In genomic region chr19:453606-454005, GRCh38 we compare ENCODE assay signal across 1 cellular context.
TF ChIP-seq lines count a peak whose summit lies in the region.

No MANE protein-coding gene starts in this region.

TF ChIP-seq in H1, 55 proteins besides CTCF, POLR2A, EP300 and RAD21:
- TF ChIP-seq CHD1 (IDR thresholded peaks at IDR 0.05; ENCODE audit: low read depth, low read length) (no peak), NANOG (IDR thresholded peaks at IDR 0.05; ENCODE audit: insufficient read depth, low read depth, low read length, poor library complexity, severe bottlenecking) (no peak), EGR1 (IDR thresholded peaks at IDR 0.05; ENCODE audit: borderline replicate concordance, low read depth, low read length) (no peak), SIX5 (IDR thresholded peaks at IDR 0.05; ENCODE audit: low read depth, low read length) (no peak), MAFK (IDR thresholded peaks at IDR 0.05; ENCODE audit: low read depth, low read length) (no peak), RXRA (IDR thresholded peaks at IDR 0.05; ENCODE audit: insufficient read depth, low read depth, low read length) (no peak), RBBP5 (IDR thresholded peaks at IDR 0.05; ENCODE audit: borderline replicate concordance, low read depth, low read length) (no peak), RFX5 (IDR thresholded peaks at IDR 0.05; ENCODE audit: borderline replicate concordance, low read depth, low read length) (no peak), KDM1A (IDR thresholded peaks at IDR 0.05; ENCODE audit: borderline replicate concordance, low read length) (no peak), TBP (IDR thresholded peaks at IDR 0.05; ENCODE audit: low read depth, low read length) (no peak), FOSL1 (IDR thresholded peaks at IDR 0.05; ENCODE audit: insufficient read depth, low read depth, low read length) (no peak), ASH2L (IDR thresholded peaks at IDR 0.05; ENCODE audit: low read length) (no peak)
- TF ChIP-seq, protein P1, sequence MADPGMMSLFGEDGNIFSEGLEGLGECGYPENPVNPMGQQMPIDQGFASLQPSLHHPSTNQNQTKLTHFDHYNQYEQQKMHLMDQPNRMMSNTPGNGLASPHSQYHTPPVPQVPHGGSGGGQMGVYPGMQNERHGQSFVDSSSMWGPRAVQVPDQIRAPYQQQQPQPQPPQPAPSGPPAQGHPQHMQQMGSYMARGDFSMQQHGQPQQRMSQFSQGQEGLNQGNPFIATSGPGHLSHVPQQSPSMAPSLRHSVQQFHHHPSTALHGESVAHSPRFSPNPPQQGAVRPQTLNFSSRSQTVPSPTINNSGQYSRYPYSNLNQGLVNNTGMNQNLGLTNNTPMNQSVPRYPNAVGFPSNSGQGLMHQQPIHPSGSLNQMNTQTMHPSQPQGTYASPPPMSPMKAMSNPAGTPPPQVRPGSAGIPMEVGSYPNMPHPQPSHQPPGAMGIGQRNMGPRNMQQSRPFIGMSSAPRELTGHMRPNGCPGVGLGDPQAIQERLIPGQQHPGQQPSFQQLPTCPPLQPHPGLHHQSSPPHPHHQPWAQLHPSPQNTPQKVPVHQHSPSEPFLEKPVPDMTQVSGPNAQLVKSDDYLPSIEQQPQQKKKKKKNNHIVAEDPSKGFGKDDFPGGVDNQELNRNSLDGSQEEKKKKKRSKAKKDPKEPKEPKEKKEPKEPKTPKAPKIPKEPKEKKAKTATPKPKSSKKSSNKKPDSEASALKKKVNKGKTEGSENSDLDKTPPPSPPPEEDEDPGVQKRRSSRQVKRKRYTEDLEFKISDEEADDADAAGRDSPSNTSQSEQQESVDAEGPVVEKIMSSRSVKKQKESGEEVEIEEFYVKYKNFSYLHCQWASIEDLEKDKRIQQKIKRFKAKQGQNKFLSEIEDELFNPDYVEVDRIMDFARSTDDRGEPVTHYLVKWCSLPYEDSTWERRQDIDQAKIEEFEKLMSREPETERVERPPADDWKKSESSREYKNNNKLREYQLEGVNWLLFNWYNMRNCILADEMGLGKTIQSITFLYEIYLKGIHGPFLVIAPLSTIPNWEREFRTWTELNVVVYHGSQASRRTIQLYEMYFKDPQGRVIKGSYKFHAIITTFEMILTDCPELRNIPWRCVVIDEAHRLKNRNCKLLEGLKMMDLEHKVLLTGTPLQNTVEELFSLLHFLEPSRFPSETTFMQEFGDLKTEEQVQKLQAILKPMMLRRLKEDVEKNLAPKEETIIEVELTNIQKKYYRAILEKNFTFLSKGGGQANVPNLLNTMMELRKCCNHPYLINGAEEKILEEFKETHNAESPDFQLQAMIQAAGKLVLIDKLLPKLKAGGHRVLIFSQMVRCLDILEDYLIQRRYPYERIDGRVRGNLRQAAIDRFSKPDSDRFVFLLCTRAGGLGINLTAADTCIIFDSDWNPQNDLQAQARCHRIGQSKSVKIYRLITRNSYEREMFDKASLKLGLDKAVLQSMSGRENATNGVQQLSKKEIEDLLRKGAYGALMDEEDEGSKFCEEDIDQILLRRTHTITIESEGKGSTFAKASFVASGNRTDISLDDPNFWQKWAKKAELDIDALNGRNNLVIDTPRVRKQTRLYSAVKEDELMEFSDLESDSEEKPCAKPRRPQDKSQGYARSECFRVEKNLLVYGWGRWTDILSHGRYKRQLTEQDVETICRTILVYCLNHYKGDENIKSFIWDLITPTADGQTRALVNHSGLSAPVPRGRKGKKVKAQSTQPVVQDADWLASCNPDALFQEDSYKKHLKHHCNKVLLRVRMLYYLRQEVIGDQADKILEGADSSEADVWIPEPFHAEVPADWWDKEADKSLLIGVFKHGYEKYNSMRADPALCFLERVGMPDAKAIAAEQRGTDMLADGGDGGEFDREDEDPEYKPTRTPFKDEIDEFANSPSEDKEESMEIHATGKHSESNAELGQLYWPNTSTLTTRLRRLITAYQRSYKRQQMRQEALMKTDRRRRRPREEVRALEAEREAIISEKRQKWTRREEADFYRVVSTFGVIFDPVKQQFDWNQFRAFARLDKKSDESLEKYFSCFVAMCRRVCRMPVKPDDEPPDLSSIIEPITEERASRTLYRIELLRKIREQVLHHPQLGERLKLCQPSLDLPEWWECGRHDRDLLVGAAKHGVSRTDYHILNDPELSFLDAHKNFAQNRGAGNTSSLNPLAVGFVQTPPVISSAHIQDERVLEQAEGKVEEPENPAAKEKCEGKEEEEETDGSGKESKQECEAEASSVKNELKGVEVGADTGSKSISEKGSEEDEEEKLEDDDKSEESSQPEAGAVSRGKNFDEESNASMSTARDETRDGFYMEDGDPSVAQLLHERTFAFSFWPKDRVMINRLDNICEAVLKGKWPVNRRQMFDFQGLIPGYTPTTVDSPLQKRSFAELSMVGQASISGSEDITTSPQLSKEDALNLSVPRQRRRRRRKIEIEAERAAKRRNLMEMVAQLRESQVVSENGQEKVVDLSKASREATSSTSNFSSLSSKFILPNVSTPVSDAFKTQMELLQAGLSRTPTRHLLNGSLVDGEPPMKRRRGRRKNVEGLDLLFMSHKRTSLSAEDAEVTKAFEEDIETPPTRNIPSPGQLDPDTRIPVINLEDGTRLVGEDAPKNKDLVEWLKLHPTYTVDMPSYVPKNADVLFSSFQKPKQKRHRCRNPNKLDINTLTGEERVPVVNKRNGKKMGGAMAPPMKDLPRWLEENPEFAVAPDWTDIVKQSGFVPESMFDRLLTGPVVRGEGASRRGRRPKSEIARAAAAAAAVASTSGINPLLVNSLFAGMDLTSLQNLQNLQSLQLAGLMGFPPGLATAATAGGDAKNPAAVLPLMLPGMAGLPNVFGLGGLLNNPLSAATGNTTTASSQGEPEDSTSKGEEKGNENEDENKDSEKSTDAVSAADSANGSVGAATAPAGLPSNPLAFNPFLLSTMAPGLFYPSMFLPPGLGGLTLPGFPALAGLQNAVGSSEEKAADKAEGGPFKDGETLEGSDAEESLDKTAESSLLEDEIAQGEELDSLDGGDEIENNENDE (IDR thresholded peaks at IDR 0.05; ENCODE audit: insufficient replicate concordance, low read length), result no peak
